ENCODE assay signal across 10 cellular contexts in genomic region chr1:173020138-173020742, GRCh38. TPM values are rescaled to one million over a fixed set of nuclear protein-coding genes. Genes with fewer than 3 reads are reported as not detected.
DNase-seq lines count a peak whose midpoint lies in the region; ATAC-seq lines count a peak whose summit lies in the region.
"Had no signal": no experiment of that assay in that cellular context is flagged by ENCODE, and none has a peak within 500 bp of the region (broad histone marks: within the 10 kb centered on the region; RNA-seq: fewer than 3 reads in every experiment).

No MANE protein-coding gene starts in this region.

- peaks cover 41 to 56% (median 51%) of the 10 kb centered on the region in 3 donors for H3K4me1 Mint-ChIP-seq in IgD-negative memory B cell
- H3K4me1 Mint-ChIP-seq in stimulated activated memory B cell treated with anti-CD40 and anti-IgM and Interleukin-4, amounts not matched to agents 10 μg/mL and 1 μg/mL and 100 μg/mL, for 72 hours: peaks cover 52% of the 10 kb centered on the region

- ATAC-seq in HG02763 (IDR thresholded peaks at IDR 0.05; ENCODE audit: unreplicated experiment): peak; percentile 90
- ATAC-seq in stimulated activated memory B cell treated with anti-CD40 and anti-IgM and Interleukin-4, amounts not matched to agents 10 μg/mL and 1 μg/mL and 100 μg/mL, for 72 hours: peak; percentile 86

- H3K27me3 Mint-ChIP-seq in IgD-negative memory B cell: peaks cover 3% of the 10 kb centered on the region
- no peaks in the 10 kb centered on the region for H3K27me3 Mint-ChIP-seq in stimulated activated memory B cell treated with anti-CD40 and anti-IgM and Interleukin-4, amounts not matched to agents 10 μg/mL and 1 μg/mL and 100 μg/mL, for 72 hours

- peak; percentile 13 for DNase-seq in GM19238 (ENCODE audit: insufficient read length, low spot score)
- DNase-seq in NCI-H748 (lab: John Stamatoyannopoulos, UW; ENCODE audit: unreplicated experiment): no peak
- no peak for DNase-seq in DMS79 (lab: John Stamatoyannopoulos, UW)
- DNase-seq in middle frontal gyrus (ENCODE audit: extremely low spot score, low spot score): no peak
- DNase-seq: hippocampal formation, SHP77 treated with DMSO at 0.1 percent for 48 hours had no signal

- peak overlapping the region; percentile 72 to 85 (median 78) for H3K27ac Mint-ChIP-seq in IgD-negative memory B cell
- peak overlapping the region; percentile 83 for H3K27ac Mint-ChIP-seq in stimulated activated memory B cell treated with anti-CD40 and anti-IgM and Interleukin-4, amounts not matched to agents 10 μg/mL and 1 μg/mL and 100 μg/mL, for 72 hours

- no peaks in the 10 kb centered on the region for H3K9me3 Mint-ChIP-seq in IgD-negative memory B cell
- H3K9me3 Mint-ChIP-seq in stimulated activated memory B cell treated with anti-CD40 and anti-IgM and Interleukin-4, amounts not matched to agents 10 μg/mL and 1 μg/mL and 100 μg/mL, for 72 hours: no peaks in the 10 kb centered on the region

- H3K4me3 Mint-ChIP-seq in IgD-negative memory B cell: peak overlapping the region; percentile 34 to 84 (median 67)
- H3K4me3 Mint-ChIP-seq in stimulated activated memory B cell treated with anti-CD40 and anti-IgM and Interleukin-4, amounts not matched to agents 10 μg/mL and 1 μg/mL and 100 μg/mL, for 72 hours: no peak overlapping the region

- H3K36me3 Mint-ChIP-seq in IgD-negative memory B cell: no peaks in the 10 kb centered on the region
- H3K36me3 Mint-ChIP-seq in stimulated activated memory B cell treated with anti-CD40 and anti-IgM and Interleukin-4, amounts not matched to agents 10 μg/mL and 1 μg/mL and 100 μg/mL, for 72 hours: no peaks in the 10 kb centered on the region

RNA-seq across cellular contexts. Expression of gene TNFSF18, which starts 30.5 kb away (rescaled TPM):
- polyA plus RNA-seq in IgD-negative memory B cell: not detected
- polyA plus RNA-seq: neural cell had no signal
